Comparison of ENCODE assay signal across 1 cellular context in genomic region chr9:79684711-79685575, GRCh38.
A peak's percentile ranks its signal among the peaks of the same experiment; 100 is the strongest.
TF ChIP-seq lines count a peak whose summit lies in the region.

No MANE protein-coding gene starts in this region.

TF ChIP-seq in IMR-90, 13 proteins besides CTCF, POLR2A, EP300 and RAD21:
- TF ChIP-seq USF2 (IDR thresholded peaks at IDR 0.05; ENCODE audit: low read depth, low read length) (peak; percentile 31; the same call in 1 of the 2 replicates), BHLHE40 (IDR thresholded peaks at IDR 0.05; ENCODE audit: low read depth, low read length) (no peak; the same call in 1 of the 2 replicates), ELK1 (IDR thresholded peaks at IDR 0.05; ENCODE audit: borderline replicate concordance, low read depth, low read length) (no peak), NFE2L2 (IDR thresholded peaks at IDR 0.05; ENCODE audit: low read depth, low read length) (no peak), MAZ (IDR thresholded peaks at IDR 0.05; ENCODE audit: borderline replicate concordance, low read depth, low read length) (no peak), CHD1 (IDR thresholded peaks at IDR 0.05; ENCODE audit: low read depth, low read length) (no peak), MXI1 (IDR thresholded peaks at IDR 0.05; ENCODE audit: borderline replicate concordance, low read depth, low read length) (no peak), RCOR1 (IDR thresholded peaks at IDR 0.05; ENCODE audit: insufficient replicate concordance, low read length) (no peak)
TF ChIP-seq in IMR-90: peak in this region for 1.
